ENCODE assay signal across 9 cellular contexts in the genomic region with DNA sequence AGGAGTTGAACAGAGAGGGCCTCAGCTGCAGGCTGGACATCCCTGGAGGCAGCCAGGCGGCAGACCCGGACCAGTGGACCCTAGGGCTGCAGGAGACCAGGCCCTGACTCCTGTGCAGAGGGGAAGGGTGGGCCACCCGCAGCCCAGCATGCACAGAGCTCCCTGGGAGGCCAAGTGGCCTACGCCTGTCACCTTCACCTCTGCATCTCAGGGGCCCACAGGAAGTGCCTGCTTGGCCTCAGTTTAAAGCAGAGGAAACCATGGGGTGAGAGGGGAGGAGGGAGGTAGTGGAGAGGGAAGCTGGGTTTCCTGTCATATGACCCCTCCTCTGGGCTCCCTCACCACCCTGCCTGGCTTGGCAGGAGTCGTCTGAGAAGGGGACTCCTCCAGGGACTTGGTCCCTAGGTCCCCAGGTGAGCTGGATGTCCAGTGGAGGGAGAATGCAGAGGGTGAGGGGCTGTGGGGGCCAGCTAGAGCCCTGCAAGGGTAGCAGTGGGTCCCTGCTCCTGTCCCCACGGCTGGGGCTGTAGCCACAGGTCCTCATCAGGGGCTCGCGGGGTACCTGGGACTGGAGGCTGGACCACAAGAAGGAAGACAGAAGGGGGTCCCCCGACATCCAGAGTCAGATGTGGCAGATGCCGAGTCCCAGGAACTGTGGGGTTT. TPM values are rescaled to one million over a fixed set of nuclear protein-coding genes. Genes with fewer than 3 reads are reported as not detected.
DNase-seq lines count a peak whose midpoint lies in the region; ATAC-seq and TF ChIP-seq lines count a peak whose summit lies in the region.
"Had no signal": no experiment of that assay in that cellular context is flagged by ENCODE, and none has a peak within 500 bp of the region (broad histone marks: within the 10 kb centered on the region; RNA-seq: fewer than 3 reads in every experiment).

A gene with protein sequence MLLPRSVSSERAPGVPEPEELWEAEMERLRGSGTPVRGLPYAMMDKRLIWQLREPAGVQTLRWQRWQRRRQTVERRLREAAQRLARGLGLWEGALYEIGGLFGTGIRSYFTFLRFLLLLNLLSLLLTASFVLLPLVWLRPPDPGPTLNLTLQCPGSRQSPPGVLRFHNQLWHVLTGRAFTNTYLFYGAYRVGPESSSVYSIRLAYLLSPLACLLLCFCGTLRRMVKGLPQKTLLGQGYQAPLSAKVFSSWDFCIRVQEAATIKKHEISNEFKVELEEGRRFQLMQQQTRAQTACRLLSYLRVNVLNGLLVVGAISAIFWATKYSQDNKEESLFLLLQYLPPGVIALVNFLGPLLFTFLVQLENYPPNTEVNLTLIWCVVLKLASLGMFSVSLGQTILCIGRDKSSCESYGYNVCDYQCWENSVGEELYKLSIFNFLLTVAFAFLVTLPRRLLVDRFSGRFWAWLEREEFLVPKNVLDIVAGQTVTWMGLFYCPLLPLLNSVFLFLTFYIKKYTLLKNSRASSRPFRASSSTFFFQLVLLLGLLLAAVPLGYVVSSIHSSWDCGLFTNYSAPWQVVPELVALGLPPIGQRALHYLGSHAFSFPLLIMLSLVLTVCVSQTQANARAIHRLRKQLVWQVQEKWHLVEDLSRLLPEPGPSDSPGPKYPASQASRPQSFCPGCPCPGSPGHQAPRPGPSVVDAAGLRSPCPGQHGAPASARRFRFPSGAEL (plus strand): TSS at position 333 of the 663 bp plus-strand sequence. CDS start 818 bp downstream, outside the sequence.

- no peaks in the 10 kb centered on the region for H3F3A ChIP-seq in SK-N-SH (replicated peaks; ENCODE audit: insufficient read depth)

- POLR2A ChIA-PET in SK-N-SH (lab: Yijun Ruan, JAX) = no interaction called here
- POLR2A ChIA-PET in MCF 10A (lab: Yijun Ruan, JAX) = no interaction called here

- no peak within 1 kb of the TSS for H3K27ac Mint-ChIP-seq in MCF 10A (ENCODE audit: low read depth, unreplicated experiment)

- BruUV-seq in MCF 10A (replicated peaks; lab: Mats Ljungman, UMichigan) = no TSS peak

- no peaks in the 10 kb centered on the region for H3K9me2 ChIP-seq in SK-N-SH

- no peak for ATAC-seq in SK-N-SH treated with all-trans-retinoic acid at 6 μM for 48 hours
- ATAC-seq in HG02623 (IDR thresholded peaks at IDR 0.05; ENCODE audit: unreplicated experiment) = no peak
- ATAC-seq in HG03025 (IDR thresholded peaks at IDR 0.05; ENCODE audit: low FRiP score, unreplicated experiment) = no peak

- no peaks in the 10 kb centered on the region for H3K79me2 ChIP-seq in SK-N-SH (ENCODE audit: insufficient read depth)

- H3K4me1 ChIP-seq in SK-N-SH (ENCODE audit: control insufficient read depth in 1 of 2, insufficient read depth in 2 of 2, low read depth in 1 of 2, low read length in 1 of 2) = peaks cover 4 to 34% of the 10 kb centered on the region in 2 experiments; a peak in 1 of 4 replicates
- peaks cover 40 to 48% of the 10 kb centered on the region in 2 donors for H3K4me1 ChIP-seq in mucosa of rectum (ENCODE audit: control insufficient read depth in 2 of 2, insufficient read depth in 2 of 2, low read length in 2 of 2)

- TF ChIP-seq CTCF in SK-N-SH (IDR thresholded peaks at IDR 0.05) = no peak
- TF ChIP-seq CTCF in MCF 10A (IDR thresholded peaks at IDR 0.05; ENCODE audit: unreplicated experiment) = no peak

- CTCF ChIA-PET in SK-N-SH (lab: Yijun Ruan, JAX) = interaction anchor here (1.0 to 8.0 kb wide), 7 partner anchors 8 to 111 kb away, joined by 3 to 100 read pairs (median 3); partner anchors contain the start of gene C17orf99
- CTCF ChIA-PET in MCF 10A (lab: Yijun Ruan, JAX) = interaction anchor here (1.0 kb wide), 1 partner anchor 121 kb away, joined by 4 read pairs; no protein-coding TSS in a partner anchor

- no peak for TF ChIP-seq RAD21 in SK-N-SH (IDR thresholded peaks at IDR 0.05; ENCODE audit: low read length)

- no peaks in the 10 kb centered on the region for H3K9me3 ChIP-seq in SK-N-SH
- no peaks in the 10 kb centered on the region for H3K9me3 ChIP-seq in mucosa of rectum (ENCODE audit: control insufficient read depth in 2 of 2, low read length in 2 of 2)
- H3K9me3 ChIP-seq: adrenal gland had no signal

- peaks cover 13% of the 10 kb centered on the region for H3K27me3 Mint-ChIP-seq in MCF 10A (ENCODE audit: insufficient read depth, unreplicated experiment)

- H2AFZ ChIP-seq in SK-N-SH (ENCODE audit: low read depth) = no peak within 1 kb of the TSS

- 95% methylated on average over 7 of the region's 10 CpGs for WGBS in SK-N-SH (ENCODE audit: low lambda C conversion rate)

- no peak for TF ChIP-seq EP300 in SK-N-SH (IDR thresholded peaks at IDR 0.05; ENCODE audit: borderline replicate concordance in 1 of 2, low read depth in 1 of 2, low read length in 1 of 2)

- no peak within 1 kb of the TSS for H3K27ac ChIP-seq in SK-N-SH (ENCODE audit: low read depth in 2 of 2, low read length in 1 of 2)
- peak within 1 kb of the TSS; percentile 48 to 90 for H3K27ac ChIP-seq in mucosa of rectum (ENCODE audit: low read depth in 2 of 2, low read length in 2 of 2)

- no peak within 1 kb of the TSS; the same call in 1 of the 2 replicates for H3K4me2 ChIP-seq in SK-N-SH

- H3K9ac ChIP-seq in SK-N-SH (no peak within 1 kb of the TSS), mucosa of rectum (ENCODE audit: low read depth in 1 of 2, low read length in 2 of 2) (peak within 1 kb of the TSS; percentile 18 to 41)

- H3K4me3 ChIP-seq in SK-N-SH (ENCODE audit: low read depth in 2 of 2, low read length in 1 of 2) = no peak within 1 kb of the TSS
- H3K4me3 ChIP-seq in mucosa of rectum (ENCODE audit: low read length in 2 of 2) = peak within 1 kb of the TSS; percentile 41 to 70

- H3K36me3 ChIP-seq in SK-N-SH (replicated peaks in 1 of 2; ENCODE audit: control insufficient read depth in 1 of 2, insufficient read depth in 2 of 2, low read length in 1 of 2) = no peaks in the 10 kb centered on the region
- H3K36me3 ChIP-seq in mucosa of rectum (ENCODE audit: control insufficient read depth in 2 of 2, insufficient read depth in 2 of 2, low read length in 2 of 2) = peaks cover 0 to 7% of the 10 kb centered on the region in 2 donors
- H3K36me3 ChIP-seq: adrenal gland had no signal

- H3K4me3 Mint-ChIP-seq in MCF 10A (ENCODE audit: unreplicated experiment) = peak within 1 kb of the TSS; percentile 77

- H3K27me3 ChIP-seq in SK-N-SH (ENCODE audit: insufficient read depth) = peaks cover 3% of the 10 kb centered on the region
- H3K27me3 ChIP-seq in mucosa of rectum (ENCODE audit: control insufficient read depth in 2 of 2, insufficient read depth in 2 of 2, low read length in 2 of 2) = no peaks in the 10 kb centered on the region

- intact Hi-C loops in MCF 10A (cut with micrococcal nuclease) = no loop called here

- peak; percentile 56 for DNase-seq in SK-N-SH
- peak; percentile 73 for DNase-seq in T follicular helper cell (ENCODE audit: low read depth)
- no peak for DNase-seq in MCF 10A (ENCODE audit: unreplicated experiment)
- no peak for DNase-seq in cerebellum (ENCODE audit: low spot score)

- peaks cover 4% of the 10 kb centered on the region for H3K36me3 Mint-ChIP-seq in MCF 10A (ENCODE audit: insufficient read depth, unreplicated experiment)

- no peaks in the 10 kb centered on the region for H3K4me1 Mint-ChIP-seq in MCF 10A (ENCODE audit: insufficient read depth, unreplicated experiment)

- H3K9me3 Mint-ChIP-seq in MCF 10A (ENCODE audit: unreplicated experiment) = no peaks in the 10 kb centered on the region

- H4K20me1 ChIP-seq in SK-N-SH (ENCODE audit: insufficient read depth) = no peaks in the 10 kb centered on the region

TF ChIP-seq in SK-N-SH, 30 proteins besides CTCF, POLR2A, EP300 and RAD21:
- no peak for TF ChIP-seq POLR2AphosphoS5 (IDR thresholded peaks at IDR 0.05; ENCODE audit: low read depth, low read length)
- no peak for TF ChIP-seq CHD2 (IDR thresholded peaks at IDR 0.05; ENCODE audit: low read length, partially characterized antibody)
- no peak for TF ChIP-seq FOXJ3 (CRISPR knock-in tag; IDR thresholded peaks at IDR 0.05)
- TF ChIP-seq MXI1 (IDR thresholded peaks at IDR 0.05; ENCODE audit: low read depth, low read length) = no peak
- no peak for TF ChIP-seq TAF1 (IDR thresholded peaks at IDR 0.05; ENCODE audit: borderline replicate concordance, low read depth, low read length)
- TF ChIP-seq NRF1 (IDR thresholded peaks at IDR 0.05; ENCODE audit: low read depth, low read length) = no peak
- no peak for TF ChIP-seq FOXM1 (IDR thresholded peaks at IDR 0.05; ENCODE audit: low read depth)
- TF ChIP-seq TCF12 (IDR thresholded peaks at IDR 0.05) = no peak
- no peak for TF ChIP-seq SIN3A (IDR thresholded peaks at IDR 0.05; ENCODE audit: borderline replicate concordance, low read depth, low read length)
- TF ChIP-seq GATA2 (CRISPR knock-in tag; IDR thresholded peaks at IDR 0.05) = no peak

TF ChIP-seq in SK-N-SH treated with all-trans-retinoic acid at 6 μM for 48 hours, 23 proteins besides CTCF, POLR2A, EP300 and RAD21 (continues in another document):
- TF ChIP-seq OSR1 (CRISPR knock-in tag; IDR thresholded peaks at IDR 0.05) (no peak), BACH2 (CRISPR knock-in tag; IDR thresholded peaks at IDR 0.05; ENCODE audit: borderline replicate concordance) (no peak), TCF4 (CRISPR knock-in tag; IDR thresholded peaks at IDR 0.05; ENCODE audit: borderline replicate concordance) (no peak), ISL1 (CRISPR knock-in tag; IDR thresholded peaks at IDR 0.05) (no peak)
- TF ChIP-seq, protein P1, sequence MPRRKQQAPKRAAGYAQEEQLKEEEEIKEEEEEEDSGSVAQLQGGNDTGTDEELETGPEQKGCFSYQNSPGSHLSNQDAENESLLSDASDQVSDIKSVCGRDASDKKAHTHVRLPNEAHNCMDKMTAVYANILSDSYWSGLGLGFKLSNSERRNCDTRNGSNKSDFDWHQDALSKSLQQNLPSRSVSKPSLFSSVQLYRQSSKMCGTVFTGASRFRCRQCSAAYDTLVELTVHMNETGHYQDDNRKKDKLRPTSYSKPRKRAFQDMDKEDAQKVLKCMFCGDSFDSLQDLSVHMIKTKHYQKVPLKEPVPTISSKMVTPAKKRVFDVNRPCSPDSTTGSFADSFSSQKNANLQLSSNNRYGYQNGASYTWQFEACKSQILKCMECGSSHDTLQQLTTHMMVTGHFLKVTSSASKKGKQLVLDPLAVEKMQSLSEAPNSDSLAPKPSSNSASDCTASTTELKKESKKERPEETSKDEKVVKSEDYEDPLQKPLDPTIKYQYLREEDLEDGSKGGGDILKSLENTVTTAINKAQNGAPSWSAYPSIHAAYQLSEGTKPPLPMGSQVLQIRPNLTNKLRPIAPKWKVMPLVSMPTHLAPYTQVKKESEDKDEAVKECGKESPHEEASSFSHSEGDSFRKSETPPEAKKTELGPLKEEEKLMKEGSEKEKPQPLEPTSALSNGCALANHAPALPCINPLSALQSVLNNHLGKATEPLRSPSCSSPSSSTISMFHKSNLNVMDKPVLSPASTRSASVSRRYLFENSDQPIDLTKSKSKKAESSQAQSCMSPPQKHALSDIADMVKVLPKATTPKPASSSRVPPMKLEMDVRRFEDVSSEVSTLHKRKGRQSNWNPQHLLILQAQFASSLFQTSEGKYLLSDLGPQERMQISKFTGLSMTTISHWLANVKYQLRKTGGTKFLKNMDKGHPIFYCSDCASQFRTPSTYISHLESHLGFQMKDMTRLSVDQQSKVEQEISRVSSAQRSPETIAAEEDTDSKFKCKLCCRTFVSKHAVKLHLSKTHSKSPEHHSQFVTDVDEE (CRISPR knock-in tag; IDR thresholded peaks at IDR 0.05) = no peak

RNA-seq across cellular contexts. Expression of the gene that starts here (rescaled TPM):
- 0.15 and 0.18 TPM in 2 replicates for polyA plus RNA-seq in SK-N-SH (2012; rRNA removed)
- polyA plus RNA-seq in SK-N-SH (2012; cell fraction: cytosol; rRNA removed) = 0.01 TPM in 1 of 2 replicates, not detected in the other
- polyA plus RNA-seq in SK-N-SH (2012; cell fraction: nucleus; rRNA removed) = 0.04 and 0.11 TPM in 2 replicates
- total RNA-seq in MCF 10A (2022) (not detected in 2 replicates), cerebellum (1.6 TPM)

Comparison
In these comparisons a context has a peak if more than half of its experiments do, and no peak if none do; other contexts are left out.
1. Peak in DNase-seq in SK-N-SH; RNA of the gene not detected or under 1 TPM.
2. H3K27ac ChIP-seq: peak in mucosa of rectum (2 of 2); none in SK-N-SH (0 of 2).
3. H3K4me3 ChIP-seq: peak in mucosa of rectum (2 of 2); none in SK-N-SH (0 of 2).